Comparison of ENCODE assay signal across 1 cellular context in the genomic region with DNA sequence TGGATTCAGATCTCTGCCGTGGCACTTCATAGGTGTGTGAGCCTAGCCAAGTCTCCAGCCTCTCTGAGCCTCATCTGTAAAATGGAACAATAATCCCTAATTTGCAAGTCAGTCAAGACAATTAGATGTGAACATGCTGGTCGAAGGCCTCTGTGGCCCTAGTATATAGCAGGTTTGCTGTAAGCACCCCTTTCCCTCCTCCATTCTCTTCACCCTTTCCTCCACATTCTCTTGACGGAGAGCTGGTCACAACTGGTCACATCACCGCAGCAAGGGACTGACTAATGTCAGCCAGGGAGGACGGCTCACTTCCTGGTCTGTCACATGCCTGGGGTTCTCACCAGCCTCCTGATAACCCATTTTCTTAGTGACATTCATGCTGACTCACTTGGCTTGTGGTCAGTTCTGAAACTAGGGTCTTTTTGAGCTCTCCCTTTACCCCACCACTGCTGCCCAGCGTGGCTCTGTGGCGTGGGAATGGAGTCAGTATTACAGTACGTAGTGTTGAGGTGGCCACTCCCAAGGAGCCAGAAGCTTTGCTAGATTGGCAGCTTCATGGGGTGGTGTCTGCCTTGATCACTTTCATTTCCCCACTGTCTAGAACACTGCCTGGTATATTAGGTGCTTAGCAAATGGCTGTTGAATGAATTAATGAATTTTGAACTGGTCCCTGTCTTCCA.
TF ChIP-seq lines count a peak whose summit lies in the region.

No MANE protein-coding gene starts in this region.

TF ChIP-seq in K562, 482 proteins besides CTCF, POLR2A, EP300 and RAD21 (continued from another document and continues in another):
- no peak for TF ChIP-seq NR0B1 (IDR thresholded peaks at IDR 0.05; ENCODE audit: partially characterized antibody)
- no peak for TF ChIP-seq ZBTB34 (CRISPR knock-in tag; IDR thresholded peaks at IDR 0.05)
- no peak for TF ChIP-seq HIVEP1 (CRISPR knock-in tag; IDR thresholded peaks at IDR 0.05)
- no peak; a peak in 2 of 4 replicates for TF ChIP-seq RCOR1 (IDR thresholded peaks at IDR 0.05; ENCODE audit: borderline replicate concordance in 1 of 2, low read depth in 2 of 2, low read length in 2 of 2)
- no peak for TF ChIP-seq MEF2A (IDR thresholded peaks at IDR 0.05; ENCODE audit: control insufficient read depth, low read depth, low read length)
- TF ChIP-seq PCBP1 (IDR thresholded peaks at IDR 0.05; ENCODE audit: low read depth, low read length, poor library complexity, severe bottlenecking), result no peak
- no peak for TF ChIP-seq HNRNPK (IDR thresholded peaks at IDR 0.05; ENCODE audit: low read depth, low read length, poor library complexity, severe bottlenecking)
- TF ChIP-seq ZNF3 (CRISPR knock-in tag; IDR thresholded peaks at IDR 0.05), result no peak
- no peak for TF ChIP-seq ZNF764 (CRISPR knock-in tag; IDR thresholded peaks at IDR 0.05; ENCODE audit: low read depth)
- no peak for TF ChIP-seq EHMT2 (IDR thresholded peaks at IDR 0.05)
- peak; percentile 62 for TF ChIP-seq CHD4 (IDR thresholded peaks at IDR 0.05; ENCODE audit: insufficient read depth, insufficient replicate concordance, low read depth, low read length, poor library complexity, severe bottlenecking)
- TF ChIP-seq ZNF217 (CRISPR knock-in tag; IDR thresholded peaks at IDR 0.05), result no peak
- TF ChIP-seq ZSCAN29 (IDR thresholded peaks at IDR 0.05), result no peak
- no peak for TF ChIP-seq ZNF586 (CRISPR knock-in tag; conservative IDR thresholded peaks at IDR 0.05)
- no peak for TF ChIP-seq SREBF1 (IDR thresholded peaks at IDR 0.05; ENCODE audit: borderline replicate concordance, low read depth, low read length)
- TF ChIP-seq MGA (IDR thresholded peaks at IDR 0.05), result peak; percentile 78
- TF ChIP-seq, protein P1, sequence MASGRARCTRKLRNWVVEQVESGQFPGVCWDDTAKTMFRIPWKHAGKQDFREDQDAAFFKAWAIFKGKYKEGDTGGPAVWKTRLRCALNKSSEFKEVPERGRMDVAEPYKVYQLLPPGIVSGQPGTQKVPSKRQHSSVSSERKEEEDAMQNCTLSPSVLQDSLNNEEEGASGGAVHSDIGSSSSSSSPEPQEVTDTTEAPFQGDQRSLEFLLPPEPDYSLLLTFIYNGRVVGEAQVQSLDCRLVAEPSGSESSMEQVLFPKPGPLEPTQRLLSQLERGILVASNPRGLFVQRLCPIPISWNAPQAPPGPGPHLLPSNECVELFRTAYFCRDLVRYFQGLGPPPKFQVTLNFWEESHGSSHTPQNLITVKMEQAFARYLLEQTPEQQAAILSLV (tag; IDR thresholded peaks at IDR 0.05), result no peak
- TF ChIP-seq, protein P2, sequence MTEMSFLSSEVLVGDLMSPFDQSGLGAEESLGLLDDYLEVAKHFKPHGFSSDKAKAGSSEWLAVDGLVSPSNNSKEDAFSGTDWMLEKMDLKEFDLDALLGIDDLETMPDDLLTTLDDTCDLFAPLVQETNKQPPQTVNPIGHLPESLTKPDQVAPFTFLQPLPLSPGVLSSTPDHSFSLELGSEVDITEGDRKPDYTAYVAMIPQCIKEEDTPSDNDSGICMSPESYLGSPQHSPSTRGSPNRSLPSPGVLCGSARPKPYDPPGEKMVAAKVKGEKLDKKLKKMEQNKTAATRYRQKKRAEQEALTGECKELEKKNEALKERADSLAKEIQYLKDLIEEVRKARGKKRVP (CRISPR knock-in tag; IDR thresholded peaks at IDR 0.05), result no peak
- no peak for TF ChIP-seq HCFC1 (IDR thresholded peaks at IDR 0.05; ENCODE audit: low read depth, low read length)
- no peak for TF ChIP-seq ZFP1 (CRISPR knock-in tag; IDR thresholded peaks at IDR 0.05)
- TF ChIP-seq, protein P3, sequence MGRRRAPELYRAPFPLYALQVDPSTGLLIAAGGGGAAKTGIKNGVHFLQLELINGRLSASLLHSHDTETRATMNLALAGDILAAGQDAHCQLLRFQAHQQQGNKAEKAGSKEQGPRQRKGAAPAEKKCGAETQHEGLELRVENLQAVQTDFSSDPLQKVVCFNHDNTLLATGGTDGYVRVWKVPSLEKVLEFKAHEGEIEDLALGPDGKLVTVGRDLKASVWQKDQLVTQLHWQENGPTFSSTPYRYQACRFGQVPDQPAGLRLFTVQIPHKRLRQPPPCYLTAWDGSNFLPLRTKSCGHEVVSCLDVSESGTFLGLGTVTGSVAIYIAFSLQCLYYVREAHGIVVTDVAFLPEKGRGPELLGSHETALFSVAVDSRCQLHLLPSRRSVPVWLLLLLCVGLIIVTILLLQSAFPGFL (CRISPR knock-in tag; IDR thresholded peaks at IDR 0.05), result no peak
- TF ChIP-seq ESRRA (IDR thresholded peaks at IDR 0.05; ENCODE audit: borderline replicate concordance, low read depth), result peak; percentile 53; the same call in 1 of the 2 replicates
- peak; percentile 73 for TF ChIP-seq ATF7 (IDR thresholded peaks at IDR 0.05)
- no peak for TF ChIP-seq POLR3A (IDR thresholded peaks at IDR 0.05; ENCODE audit: borderline replicate concordance, extremely low read depth, insufficient read depth, insufficient read length)
- TF ChIP-seq ZNF583 (CRISPR knock-in tag; IDR thresholded peaks at IDR 0.05), result peak; percentile 85
- TF ChIP-seq BCL6 (CRISPR knock-in tag; IDR thresholded peaks at IDR 0.05), result no peak; the same call in 1 of the 2 replicates
